8 cellular contexts compared by ENCODE assay signal in the genomic region with DNA sequence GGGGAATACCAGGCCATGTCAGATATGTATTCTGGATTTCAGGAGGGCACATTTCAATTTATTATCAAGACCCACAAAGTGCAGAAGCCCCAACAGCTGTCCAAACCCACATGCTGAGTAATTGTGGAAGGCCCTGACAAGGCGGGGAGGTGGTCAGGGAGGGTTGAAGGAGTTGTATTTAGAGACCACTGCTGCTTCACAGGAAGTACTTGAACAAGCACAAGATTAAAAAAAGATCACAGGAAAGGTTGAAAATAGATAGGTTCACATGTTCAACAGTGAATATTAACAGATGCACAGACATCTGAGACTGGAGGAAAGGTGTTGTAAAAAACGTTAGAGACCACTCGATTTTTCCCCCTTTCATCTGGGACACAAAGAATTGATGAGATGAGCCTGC. TPM values are rescaled to one million over a fixed set of nuclear protein-coding genes. Genes with fewer than 3 reads are reported as not detected.
DNase-seq lines count a peak whose midpoint lies in the region; ATAC-seq and TF ChIP-seq lines count a peak whose summit lies in the region.

No MANE protein-coding gene starts in this region.

- no peak for TF ChIP-seq POLR2A in esophagus muscularis mucosa (IDR thresholded peaks at IDR 0.05; ENCODE audit: low read depth)

- no peak overlapping the region for H3K4me3 Mint-ChIP-seq in activated naive CD4-positive, alpha-beta T cell treated with anti-CD3 and anti-CD28 coated beads for 36 hours
- H3K4me3 Mint-ChIP-seq in stimulated activated naive CD8-positive, alpha-beta T cell treated with anti-CD3 and anti-CD28 coated beads, Interleukin-15, Interleukin-2, amounts not matched to agents 100 ng/mL and 50 ng/mL, for 24 hours = peak overlapping the region; percentile 56
- no peak overlapping the region for H3K4me3 Mint-ChIP-seq in mesothelial cell of epicardium

- H3K9me3 ChIP-seq in OCI-LY3 (ENCODE audit: insufficient read depth, low read length) = no peaks in the 10 kb centered on the region
- H3K9me3 ChIP-seq in esophagus muscularis mucosa = no peaks in the 10 kb centered on the region

- H3K27ac ChIP-seq in OCI-LY3 (ENCODE audit: low read length) = peak overlapping the region; percentile 75
- no peak overlapping the region for H3K27ac ChIP-seq in esophagus muscularis mucosa (replicated peaks in 1 of 4)

- no peak overlapping the region for H3K27ac Mint-ChIP-seq in activated naive CD4-positive, alpha-beta T cell treated with anti-CD3 and anti-CD28 coated beads for 36 hours
- H3K27ac Mint-ChIP-seq in stimulated activated naive CD8-positive, alpha-beta T cell treated with anti-CD3 and anti-CD28 coated beads, Interleukin-15, Interleukin-2, amounts not matched to agents 100 ng/mL and 50 ng/mL, for 24 hours = peak overlapping the region; percentile 87
- H3K27ac Mint-ChIP-seq in mesothelial cell of epicardium = no peak overlapping the region

- peak; percentile 37 for DNase-seq in activated naive CD4-positive, alpha-beta T cell treated with anti-CD3 and anti-CD28 coated beads for 36 hours
- no peak for DNase-seq in activated naive CD4-positive, alpha-beta T cell treated with anti-CD3 and anti-CD28 coated beads, Interleukin-2, amount 50 U/mL, for 16 hours
- DNase-seq in esophagus muscularis mucosa (ENCODE audit: extremely low spot score) (no peak), omental fat pad (ENCODE audit: low spot score) (no peak), mesothelial cell of epicardium (ENCODE audit: low spot score in 2 of 2, unreplicated experiment in 2 of 2) (no peak)

- WGBS in esophagus muscularis mucosa = 53% methylated on average over 3 of the region's 3 CpGs

- H3K4me3 ChIP-seq in OCI-LY3 (ENCODE audit: low read length) (peak overlapping the region; percentile 55), esophagus muscularis mucosa (no peak overlapping the region)

- H3K4me1 ChIP-seq in OCI-LY3 (ENCODE audit: low read length) = peaks cover 76% of the 10 kb centered on the region
- H3K4me1 ChIP-seq in esophagus muscularis mucosa = peaks cover 0 to 10% (median 1%) of the 10 kb centered on the region in 4 donors

- no peak for TF ChIP-seq EP300 in esophagus muscularis mucosa (IDR thresholded peaks at IDR 0.05)

- peaks cover 81% of the 10 kb centered on the region for H3K4me1 Mint-ChIP-seq in activated naive CD4-positive, alpha-beta T cell treated with anti-CD3 and anti-CD28 coated beads for 36 hours (ENCODE audit: low read depth)
- peaks cover 91% of the 10 kb centered on the region for H3K4me1 Mint-ChIP-seq in stimulated activated naive CD8-positive, alpha-beta T cell treated with anti-CD3 and anti-CD28 coated beads, Interleukin-15, Interleukin-2, amounts not matched to agents 100 ng/mL and 50 ng/mL, for 24 hours (ENCODE audit: low read depth)
- H3K4me1 Mint-ChIP-seq in mesothelial cell of epicardium = peaks cover 3% of the 10 kb centered on the region

- no peaks in the 10 kb centered on the region for H3K9me3 Mint-ChIP-seq in activated naive CD4-positive, alpha-beta T cell treated with anti-CD3 and anti-CD28 coated beads for 36 hours
- no peaks in the 10 kb centered on the region for H3K9me3 Mint-ChIP-seq in stimulated activated naive CD8-positive, alpha-beta T cell treated with anti-CD3 and anti-CD28 coated beads, Interleukin-15, Interleukin-2, amounts not matched to agents 100 ng/mL and 50 ng/mL, for 24 hours
- no peaks in the 10 kb centered on the region for H3K9me3 Mint-ChIP-seq in mesothelial cell of epicardium

- no peak for TF ChIP-seq CTCF in OCI-LY3 (IDR thresholded peaks at IDR 0.05; ENCODE audit: low read depth, low read length)
- no peak for TF ChIP-seq CTCF in esophagus muscularis mucosa (IDR thresholded peaks at IDR 0.05)
- TF ChIP-seq CTCF in omental fat pad (IDR thresholded peaks at IDR 0.05) = no peak
- TF ChIP-seq CTCF in mesothelial cell of epicardium (IDR thresholded peaks at IDR 0.05; ENCODE audit: unreplicated experiment) = no peak

- ATAC-seq in HG02852 (IDR thresholded peaks at IDR 0.05; ENCODE audit: unreplicated experiment) (peak; percentile 64), omental fat pad (ENCODE audit: low FRiP score) (no peak)

- H3K4me2 ChIP-seq in OCI-LY3 (ENCODE audit: low read length) = peak overlapping the region; percentile 84

- H3K27me3 ChIP-seq in OCI-LY3 (ENCODE audit: low read depth, low read length) (no peaks in the 10 kb centered on the region), esophagus muscularis mucosa (no peaks in the 10 kb centered on the region)

- H3K36me3 Mint-ChIP-seq in activated naive CD4-positive, alpha-beta T cell treated with anti-CD3 and anti-CD28 coated beads for 36 hours (ENCODE audit: low read depth) = peaks cover 3% of the 10 kb centered on the region
- peaks cover 7% of the 10 kb centered on the region for H3K36me3 Mint-ChIP-seq in stimulated activated naive CD8-positive, alpha-beta T cell treated with anti-CD3 and anti-CD28 coated beads, Interleukin-15, Interleukin-2, amounts not matched to agents 100 ng/mL and 50 ng/mL, for 24 hours (ENCODE audit: low read depth)
- no peaks in the 10 kb centered on the region for H3K36me3 Mint-ChIP-seq in mesothelial cell of epicardium

- 0 out of 2 replicates have a peak overlapping the region, but pooled peaks have one; percentile 58 for H2AFZ ChIP-seq in OCI-LY3 (ENCODE audit: low read depth, low read length)

- H3K9ac ChIP-seq in OCI-LY3 (ENCODE audit: low read length) = peak overlapping the region; percentile 56

- intact Hi-C loops in activated naive CD4-positive, alpha-beta T cell treated with anti-CD3 and anti-CD28 coated beads for 36 hours (cut with micrococcal nuclease) = no loop called here
- intact Hi-C loops in esophagus muscularis mucosa (cut with DNase I) = no loop called here

- H3K36me3 ChIP-seq in OCI-LY3 (replicated peaks; ENCODE audit: low read depth, low read length) (no peaks in the 10 kb centered on the region), esophagus muscularis mucosa (no peaks in the 10 kb centered on the region)

- no peaks in the 10 kb centered on the region for H3K27me3 Mint-ChIP-seq in activated naive CD4-positive, alpha-beta T cell treated with anti-CD3 and anti-CD28 coated beads for 36 hours (ENCODE audit: low read depth)
- no peaks in the 10 kb centered on the region for H3K27me3 Mint-ChIP-seq in stimulated activated naive CD8-positive, alpha-beta T cell treated with anti-CD3 and anti-CD28 coated beads, Interleukin-15, Interleukin-2, amounts not matched to agents 100 ng/mL and 50 ng/mL, for 24 hours
- H3K27me3 Mint-ChIP-seq in mesothelial cell of epicardium (ENCODE audit: low read depth) = peaks cover 2% of the 10 kb centered on the region

- no peaks in the 10 kb centered on the region for H4K20me1 ChIP-seq in OCI-LY3 (ENCODE audit: insufficient read depth, low read length)

- CTCF ChIA-PET in activated naive CD4-positive, alpha-beta T cell treated with anti-CD3 and anti-CD28 coated beads for 36 hours (lab: Charles Lee) = no interaction called here

- H3K79me2 ChIP-seq in OCI-LY3 (ENCODE audit: low read length) = peaks cover 88% of the 10 kb centered on the region

RNA-seq across cellular contexts. Expression of gene ATP8A1, which starts 17.9 kb away (rescaled TPM):
- total RNA-seq in activated naive CD4-positive, alpha-beta T cell treated with anti-CD3 and anti-CD28 coated beads for 36 hours = 10 to 100 TPM; 27.6 to 32.0 TPM
- 10 to 100 TPM in 1 of 4 donors, 1 to 10 TPM in 3; 6.2 to 10.8 (median 7.1) TPM for total RNA-seq in esophagus muscularis mucosa
- 10 to 100 TPM; 10.5 to 37.0 (median 16.4) TPM for total RNA-seq in omental fat pad
- 13.0 to 15.7 TPM (median 14.0 TPM) in 3 replicates for total RNA-seq in mesothelial cell of epicardium
